ENCODE assay signal across 18 cellular contexts in the genomic region with DNA sequence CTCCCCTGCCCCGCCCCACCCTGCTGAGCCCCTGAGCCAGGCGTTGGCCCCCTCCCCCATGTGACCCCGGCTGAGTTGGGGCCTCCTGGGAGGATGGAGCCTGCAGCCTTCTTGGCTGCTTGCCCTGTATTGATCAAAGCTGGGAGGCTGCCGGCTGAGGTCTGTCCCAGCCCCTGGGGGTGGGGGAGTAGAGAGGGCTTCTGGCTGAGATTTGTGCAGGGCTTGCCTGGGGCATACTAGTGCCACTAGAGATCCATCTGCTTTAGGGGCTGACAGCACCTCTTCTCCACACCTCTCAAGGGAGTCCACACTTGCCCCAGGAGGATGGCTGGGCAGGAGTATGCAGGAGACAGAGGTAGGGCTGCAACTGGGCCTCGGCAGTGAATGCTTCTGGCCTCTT. TPM values are rescaled to one million over a fixed set of nuclear protein-coding genes. Genes with fewer than 3 reads are reported as not detected.
A peak's percentile ranks its signal among the peaks of the same experiment; 100 is the strongest.
DNase-seq lines count a peak whose midpoint lies in the region; TF ChIP-seq lines count a peak whose summit lies in the region.
"Had no signal": no experiment of that assay in that cellular context is flagged by ENCODE, and none has a peak within 500 bp of the region (broad histone marks: within the 10 kb centered on the region; RNA-seq: fewer than 3 reads in every experiment).

No MANE protein-coding gene starts in this region.

- POLR2A ChIA-PET in A673 (lab: Charles Lee; ENCODE audit: low non-redundant PET): no interaction called here

- no peak overlapping the region for H3K4me3 Mint-ChIP-seq in Calu3 (ENCODE audit: low read depth, unreplicated experiment)
- H3K4me3 Mint-ChIP-seq: CD14-positive monocyte had no signal

- DNase-seq in A673 (ENCODE audit: low spot score) (peak; percentile 46), Calu3 (peak; percentile 81), NCI-H345 (lab: John Stamatoyannopoulos, UW) (peak; percentile 93), superior temporal gyrus (ENCODE audit: extremely low spot score) (no peak), GM10266 (ENCODE audit: extremely low spot score) (no peak), hepatic stellate cell (ENCODE audit: low spot score) (no peak)
- DNase-seq in effector memory CD4-positive, alpha-beta T cell: no peak
- DNase-seq in stimulated activated CD4-positive, alpha-beta T cell treated with anti-CD3 and anti-CD28 coated beads, Interleukin-12 subunit alpha, Interleukin-12 subunit beta, amount 100 ng/mL, for 4 hours: no peak
- DNase-seq: brain microvascular endothelial cell; mammary epithelial cell; NCI-H2029 treated with DMSO at 0.1 percent for 48 hours; RPMI8226; stimulated activated CD4-positive, alpha-beta T cell treated with anti-CD3 and anti-CD28 coated beads, Interleukin-4, amount 100 ng/mL, for 24 hours; stomach had no signal

- H3K9me3 ChIP-seq in A673 (ENCODE audit: low read depth, low read length, poor library complexity, severe bottlenecking): no peaks in the 10 kb centered on the region
- H3K9me3 ChIP-seq in effector memory CD4-positive, alpha-beta T cell (ENCODE audit: control insufficient read depth, low read length): no peaks in the 10 kb centered on the region
- H3K9me3 ChIP-seq: prostate gland, stomach had no signal

- H3K36me3 ChIP-seq in A673 (ENCODE audit: insufficient read depth, low read length, poor library complexity, severe bottlenecking): no peaks in the 10 kb centered on the region
- H3K36me3 ChIP-seq in effector memory CD4-positive, alpha-beta T cell (ENCODE audit: control insufficient read depth, insufficient read depth, low read length): no peaks in the 10 kb centered on the region
- H3K36me3 ChIP-seq: brain microvascular endothelial cell, prostate gland, stomach had no signal

- no peak overlapping the region for H3K4me3 ChIP-seq in A673 (ENCODE audit: low read depth, low read length, poor library complexity, severe bottlenecking)
- no peak overlapping the region for H3K4me3 ChIP-seq in effector memory CD4-positive, alpha-beta T cell (ENCODE audit: insufficient read depth, low read depth, low read length, poor library complexity, severe bottlenecking)
- H3K4me3 ChIP-seq: hepatocyte, prostate gland, stomach had no signal

- TF ChIP-seq CTCF in A673 (conservative IDR thresholded peaks at IDR 0.05; ENCODE audit: low read depth, low read length): no peak
- no peak for TF ChIP-seq CTCF in Calu3 (IDR thresholded peaks at IDR 0.05; ENCODE audit: unreplicated experiment)
- no peak for TF ChIP-seq CTCF in GM10266 (IDR thresholded peaks at IDR 0.05; ENCODE audit: control insufficient read depth, insufficient read depth, low read depth, missing control alignments)

- peak overlapping the region; percentile 16 for H3K27ac Mint-ChIP-seq in Calu3 (ENCODE audit: unreplicated experiment)

- peaks cover 8% of the 10 kb centered on the region for H3K27me3 Mint-ChIP-seq in Calu3 (ENCODE audit: unreplicated experiment)

- peaks cover 19% of the 10 kb centered on the region for H3K4me1 Mint-ChIP-seq in Calu3 (ENCODE audit: low read depth, unreplicated experiment)

- H3K4me1 ChIP-seq in A673 (ENCODE audit: insufficient read depth, low read length, poor library complexity, severe bottlenecking): peaks cover 43% of the 10 kb centered on the region
- peaks cover 31% of the 10 kb centered on the region for H3K4me1 ChIP-seq in effector memory CD4-positive, alpha-beta T cell (ENCODE audit: control insufficient read depth, insufficient read depth, low read length, poor library complexity, severe bottlenecking)
- H3K4me1 ChIP-seq: prostate gland had no signal

- CTCF ChIA-PET in A673 (lab: Charles Lee): no interaction called here
- CTCF ChIA-PET in Calu3 (lab: Charles Lee): interaction anchor here (0.6 to 1.3 kb wide), 5 partner anchors 10 to 154 kb away, joined by 3 to 6 read pairs (median 3); no protein-coding TSS in a partner anchor

- no peaks in the 10 kb centered on the region for H3K27me3 ChIP-seq in A673 (replicated peaks; ENCODE audit: insufficient read depth, low read depth, low read length, poor library complexity)
- H3K27me3 ChIP-seq in effector memory CD4-positive, alpha-beta T cell (replicated peaks; ENCODE audit: control insufficient read depth, insufficient read depth, low read length, poor library complexity, severe bottlenecking): no peaks in the 10 kb centered on the region
- H3K27me3 ChIP-seq: brain microvascular endothelial cell, hepatocyte had no signal

- no peaks in the 10 kb centered on the region for H3K9me3 Mint-ChIP-seq in Calu3 (ENCODE audit: low read depth, unreplicated experiment)

- BruUV-seq in A673 (replicated peaks; lab: Mats Ljungman, UMichigan) (no TSS peak), Calu3 (replicated peaks; lab: Mats Ljungman, UMichigan) (no TSS peak)

- no peaks in the 10 kb centered on the region for H3K36me3 Mint-ChIP-seq in Calu3 (ENCODE audit: insufficient read depth, unreplicated experiment)
- H3K36me3 Mint-ChIP-seq: CD14-positive monocyte had no signal

- H3K27ac ChIP-seq in A673 (ENCODE audit: low read depth, low read length, poor library complexity, severe bottlenecking): no peak overlapping the region
- H3K27ac ChIP-seq in effector memory CD4-positive, alpha-beta T cell (ENCODE audit: insufficient read depth, low read length, poor library complexity, severe bottlenecking): peak overlapping the region; percentile 10
- H3K27ac ChIP-seq: brain microvascular endothelial cell, epithelial cell of prostate, hepatocyte, prostate gland, stomach had no signal

- intact Hi-C loops in A673 (cut with micrococcal nuclease; ENCODE audit: unreplicated experiment) (loop anchor here (5.0 kb wide), 1 partner anchor 52 kb away; the partner anchor contains the start of gene SSBP3), Calu3 (cut with micrococcal nuclease; ENCODE audit: unreplicated experiment) (no loop called here)

RNA-seq across cellular contexts. Expression of gene SSBP3, which starts 53.5 kb away (rescaled TPM):
- total RNA-seq in A673 (2021) (43.0 and 55.1 TPM in 2 replicates), Calu3 (2022) (16.6 and 16.7 TPM in 2 replicates)

Comparison
In these comparisons a context has a peak if more than half of its experiments do, and no peak if none do; other contexts are left out.
1. DNase-seq: peak in A673 (single experiment), Calu3 (single experiment) and NCI-H345 (single experiment); none in effector memory CD4-positive, alpha-beta T cell (0 of 3), superior temporal gyrus (single experiment), stimulated activated CD4-positive, alpha-beta T cell treated with anti-CD3 and anti-CD28 coated beads, Interleukin-12 subunit alpha, Interleukin-12 subunit beta, amount 100 ng/mL, for 4 hours (single experiment), GM10266 (single experiment) and hepatic stellate cell (single experiment).